In genomic region chr14:30657606-30658163, GRCh38 we compare ENCODE assay signal across 11 cellular contexts. TPM values are rescaled to one million over a fixed set of nuclear protein-coding genes. Genes with fewer than 3 reads are reported as not detected.
DNase-seq lines count a peak whose midpoint lies in the region; ATAC-seq and TF ChIP-seq lines count a peak whose summit lies in the region.
"Had no signal": no experiment of that assay in that cellular context is flagged by ENCODE, and none has a peak within 500 bp of the region (broad histone marks: within the 10 kb centered on the region; RNA-seq: fewer than 3 reads in every experiment).

No MANE protein-coding gene starts in this region.

- H3K4me3 ChIP-seq in heart left ventricle = no peak overlapping the region
- no peak overlapping the region for H3K4me3 ChIP-seq in OCI-LY3 (ENCODE audit: low read length)
- no peak overlapping the region for H3K4me3 ChIP-seq in epithelial cell of esophagus (ENCODE audit: low read length)

- no peaks in the 10 kb centered on the region for H3K79me2 ChIP-seq in OCI-LY3 (ENCODE audit: low read length)

- no peak overlapping the region for H3K27ac ChIP-seq in heart left ventricle
- H3K27ac ChIP-seq in OCI-LY3 (ENCODE audit: low read length) = no peak overlapping the region

- H3K4me1 Mint-ChIP-seq in type B pancreatic cell (ENCODE audit: unreplicated experiment) = no peaks in the 10 kb centered on the region
- H3K4me1 Mint-ChIP-seq: naive B cell had no signal

- TF ChIP-seq POLR2A in heart left ventricle (IDR thresholded peaks at IDR 0.05) = no peak

- intact Hi-C loops in heart left ventricle (cut with DNase I) = loop anchor here in 4 of 10 donors (5.0 to 10.0 kb wide), 4 partner anchors 47 to 257 kb away; no protein-coding TSS in a partner anchor
- intact Hi-C loops in left ventricle myocardium superior (cut with micrococcal nuclease) = loop anchor here (10.0 kb wide), 1 partner anchor 247 kb away; no protein-coding TSS in a partner anchor

- peaks cover 0 to 7% (median 0%) of the 10 kb centered on the region in 12 donors for H3K4me1 ChIP-seq in heart left ventricle
- no peaks in the 10 kb centered on the region for H3K4me1 ChIP-seq in OCI-LY3 (ENCODE audit: low read length)

- no peaks in the 10 kb centered on the region for H3K9me3 ChIP-seq in heart left ventricle
- no peaks in the 10 kb centered on the region for H3K9me3 ChIP-seq in OCI-LY3 (ENCODE audit: insufficient read depth, low read length)

- no peak overlapping the region for H3K27ac Mint-ChIP-seq in type B pancreatic cell
- H3K27ac Mint-ChIP-seq: naive B cell had no signal

- H3K4me2 ChIP-seq in OCI-LY3 (ENCODE audit: low read length) = no peak overlapping the region

- no peak overlapping the region for H3K4me3 Mint-ChIP-seq in type B pancreatic cell
- H3K4me3 Mint-ChIP-seq: naive B cell had no signal

- H4K20me1 ChIP-seq in OCI-LY3 (ENCODE audit: insufficient read depth, low read length) = no peaks in the 10 kb centered on the region

- H3K27me3 ChIP-seq in heart left ventricle (no peaks in the 10 kb centered on the region), OCI-LY3 (ENCODE audit: low read depth, low read length) (no peaks in the 10 kb centered on the region)

- H3K9ac ChIP-seq in OCI-LY3 (ENCODE audit: low read length) = no peak overlapping the region

- H2AFZ ChIP-seq in OCI-LY3 (ENCODE audit: low read depth, low read length) = no peak overlapping the region

- peaks cover 0 to 92% (median 78%) of the 10 kb centered on the region in 9 donors for H3K36me3 ChIP-seq in heart left ventricle
- H3K36me3 ChIP-seq in OCI-LY3 (replicated peaks; ENCODE audit: low read depth, low read length) = peaks cover 44% of the 10 kb centered on the region

- DNase-seq in heart left ventricle = no peak
- no peak for DNase-seq in left ventricle myocardium superior
- DNase-seq in epithelial cell of esophagus (ENCODE audit: low read depth) = peak; percentile 9
- DNase-seq in type B pancreatic cell (ENCODE audit: extremely low spot score, unreplicated experiment) = no peak
- no peak for DNase-seq in islet precursor cell
- no peak for DNase-seq in D341Med (ENCODE audit: low spot score)
- DNase-seq in CD1c-positive myeloid dendritic cell (ENCODE audit: extremely low spot score) = no peak
- DNase-seq: EL, naive B cell, NCI-H2107 had no signal

- WGBS in heart left ventricle, 4 donors = 52 to 71% (median 59%) methylated on average over 2 of the region's 2 CpGs

- ATAC-seq in heart left ventricle (no peak), left ventricle myocardium superior (no peak)

- peaks cover 28% of the 10 kb centered on the region for H3K36me3 Mint-ChIP-seq in type B pancreatic cell

- no peaks in the 10 kb centered on the region for H3K27me3 Mint-ChIP-seq in type B pancreatic cell
- H3K27me3 Mint-ChIP-seq: naive B cell had no signal

- TF ChIP-seq CTCF in heart left ventricle (IDR thresholded peaks at IDR 0.05) = peak in 10 of 12 donors; percentile 12 to 49 (median 32)
- TF ChIP-seq CTCF in OCI-LY3 (IDR thresholded peaks at IDR 0.05; ENCODE audit: low read depth, low read length) = peak; percentile 48
- TF ChIP-seq CTCF in epithelial cell of esophagus (IDR thresholded peaks at IDR 0.05; ENCODE audit: insufficient read depth, low read depth, low read length, missing control alignments) = no peak
- TF ChIP-seq CTCF in type B pancreatic cell (conservative IDR thresholded peaks at IDR 0.05) = peak; percentile 73

- H3K9me3 Mint-ChIP-seq in type B pancreatic cell = no peaks in the 10 kb centered on the region
- H3K9me3 Mint-ChIP-seq: naive B cell had no signal

RNA-seq across cellular contexts. Expression of gene SCFD1, which starts 35.6 kb away (rescaled TPM):
- total RNA-seq in heart left ventricle (10 to 100 TPM; 23.5 to 56.2 (median 41.4) TPM), left ventricle myocardium superior (43.5 TPM), type B pancreatic cell (ENCODE audit: low replicate concordance) (68.8 and 93.8 TPM in 2 replicates)
- 10 to 100 TPM; 41.0 to 64.4 TPM for polyA plus RNA-seq in heart left ventricle
